In genomic region chr7:94400643-94401042, GRCh38 we compare ENCODE assay signal across 24 cellular contexts. TPM values are rescaled to one million over a fixed set of nuclear protein-coding genes. Genes with fewer than 3 reads are reported as not detected.
DNase-seq lines count a peak whose midpoint lies in the region; ATAC-seq, FAIRE-seq and TF ChIP-seq lines count a peak whose summit lies in the region.
"Had no signal": no experiment of that assay in that cellular context is flagged by ENCODE, and none has a peak within 500 bp of the region (broad histone marks: within the 10 kb centered on the region; RNA-seq: fewer than 3 reads in every experiment).

No MANE protein-coding gene starts in this region.

- no peaks in the 10 kb centered on the region for H3K9me1 ChIP-seq in endothelial cell of umbilical vein (replicated peaks; ENCODE audit: control insufficient read depth, extremely low read depth, insufficient read depth, low read length)

- TF ChIP-seq POLR2A in endothelial cell of umbilical vein (IDR thresholded peaks at IDR 0.05; ENCODE audit: low read depth, low read length) (no peak), H54 (IDR thresholded peaks at IDR 0.05; ENCODE audit: low read depth, low read length) (no peak)

- H3K9me3 ChIP-seq in PC-9 (ENCODE audit: insufficient read depth, low read depth), result no peaks in the 10 kb centered on the region
- no peaks in the 10 kb centered on the region for H3K9me3 ChIP-seq in endothelial cell of umbilical vein (replicated peaks; ENCODE audit: control insufficient read depth, insufficient read depth, low read length)
- H3K9me3 ChIP-seq: spleen had no signal

- H2AFZ ChIP-seq in PC-9, result peak overlapping the region; percentile 50; the same call in 1 of the 2 replicates
- no peak overlapping the region for H2AFZ ChIP-seq in endothelial cell of umbilical vein (ENCODE audit: low read depth, low read length)

- H3K79me2 ChIP-seq in PC-9 (ENCODE audit: low read depth), result no peaks in the 10 kb centered on the region
- H3K79me2 ChIP-seq in endothelial cell of umbilical vein (ENCODE audit: control insufficient read depth, insufficient read depth, low read length), result no peaks in the 10 kb centered on the region

- H3F3A ChIP-seq in PC-9 (ENCODE audit: insufficient read depth, low read depth), result no peaks in the 10 kb centered on the region

- BruUV-seq in PC-9 (replicated peaks; lab: Mats Ljungman, UMichigan) (no TSS peak), endothelial cell of umbilical vein (replicated peaks; lab: Mats Ljungman, UMichigan) (no TSS peak)

- no peaks in the 10 kb centered on the region for H3K27me3 Mint-ChIP-seq in nephron progenitor cell (ENCODE audit: low read depth, poor library complexity)
- H3K27me3 Mint-ChIP-seq in activated CD4-positive, alpha-beta memory T cell treated with anti-CD3 and anti-CD28 coated beads for 36 hours, result peaks cover 21% of the 10 kb centered on the region
- peaks cover 39% of the 10 kb centered on the region for H3K27me3 Mint-ChIP-seq in activated naive CD8-positive, alpha-beta T cell treated with anti-CD3 and anti-CD28 coated beads for 36 hours
- H3K27me3 Mint-ChIP-seq: activated naive CD4-positive, alpha-beta T cell treated with anti-CD3 and anti-CD28 coated beads, Interleukin-2, amount 10 ng/mL, durations not matched to agents 7 days and 5 days had no signal

- no peak overlapping the region for H3K27ac ChIP-seq in PC-9
- no peak overlapping the region for H3K27ac ChIP-seq in endothelial cell of umbilical vein (ENCODE audit: insufficient read depth, low read depth, low read length)
- H3K27ac ChIP-seq: HL-60, spleen had no signal

- peak overlapping the region; percentile 88 for H3K27ac Mint-ChIP-seq in nephron progenitor cell
- H3K27ac Mint-ChIP-seq in activated CD4-positive, alpha-beta memory T cell treated with anti-CD3 and anti-CD28 coated beads for 36 hours, result no peak overlapping the region
- no peak overlapping the region for H3K27ac Mint-ChIP-seq in activated naive CD8-positive, alpha-beta T cell treated with anti-CD3 and anti-CD28 coated beads for 36 hours
- H3K27ac Mint-ChIP-seq: activated naive CD4-positive, alpha-beta T cell treated with anti-CD3 and anti-CD28 coated beads, Interleukin-2, amount 10 ng/mL, durations not matched to agents 7 days and 5 days; B cell; stimulated activated naive CD8-positive, alpha-beta T cell treated with anti-CD3 and anti-CD28 coated beads, Interleukin-15, amount 100 ng/mL, for 72 hours had no signal

- H3K4me3 Mint-ChIP-seq in nephron progenitor cell, result no peak overlapping the region
- no peak overlapping the region for H3K4me3 Mint-ChIP-seq in activated CD4-positive, alpha-beta memory T cell treated with anti-CD3 and anti-CD28 coated beads for 36 hours
- no peak overlapping the region for H3K4me3 Mint-ChIP-seq in activated naive CD8-positive, alpha-beta T cell treated with anti-CD3 and anti-CD28 coated beads for 36 hours
- H3K4me3 Mint-ChIP-seq: activated naive CD4-positive, alpha-beta T cell treated with anti-CD3 and anti-CD28 coated beads, Interleukin-2, amount 10 ng/mL, durations not matched to agents 7 days and 5 days; B cell; stimulated activated naive CD8-positive, alpha-beta T cell treated with anti-CD3 and anti-CD28 coated beads, Interleukin-15, amount 100 ng/mL, for 72 hours had no signal

- H3K4me1 Mint-ChIP-seq in nephron progenitor cell, result peaks cover 24% of the 10 kb centered on the region
- no peaks in the 10 kb centered on the region for H3K4me1 Mint-ChIP-seq in activated CD4-positive, alpha-beta memory T cell treated with anti-CD3 and anti-CD28 coated beads for 36 hours (ENCODE audit: low read depth)
- no peaks in the 10 kb centered on the region for H3K4me1 Mint-ChIP-seq in activated naive CD8-positive, alpha-beta T cell treated with anti-CD3 and anti-CD28 coated beads for 36 hours
- H3K4me1 Mint-ChIP-seq: activated naive CD4-positive, alpha-beta T cell treated with anti-CD3 and anti-CD28 coated beads, Interleukin-2, amount 10 ng/mL, durations not matched to agents 7 days and 5 days; B cell; stimulated activated naive CD8-positive, alpha-beta T cell treated with anti-CD3 and anti-CD28 coated beads, Interleukin-15, amount 100 ng/mL, for 72 hours had no signal

- H3K4me2 ChIP-seq in PC-9 (peak overlapping the region; percentile 23; the same call in 1 of the 2 replicates), endothelial cell of umbilical vein (ENCODE audit: insufficient read depth, low read length) (peak overlapping the region; percentile 79)

- H3K4me1 ChIP-seq in PC-9 (replicated peaks; ENCODE audit: insufficient read depth), result peaks cover 9% of the 10 kb centered on the region
- peaks cover 10% of the 10 kb centered on the region for H3K4me1 ChIP-seq in endothelial cell of umbilical vein (ENCODE audit: control insufficient read depth, extremely low read depth, insufficient read depth, low read length)

- H3K9me3 Mint-ChIP-seq in nephron progenitor cell, result no peaks in the 10 kb centered on the region
- H3K9me3 Mint-ChIP-seq in activated CD4-positive, alpha-beta memory T cell treated with anti-CD3 and anti-CD28 coated beads for 36 hours, result no peaks in the 10 kb centered on the region
- H3K9me3 Mint-ChIP-seq in activated naive CD8-positive, alpha-beta T cell treated with anti-CD3 and anti-CD28 coated beads for 36 hours, result no peaks in the 10 kb centered on the region
- H3K9me3 Mint-ChIP-seq: activated naive CD4-positive, alpha-beta T cell treated with anti-CD3 and anti-CD28 coated beads, Interleukin-2, amount 10 ng/mL, durations not matched to agents 7 days and 5 days; stimulated activated naive CD8-positive, alpha-beta T cell treated with anti-CD3 and anti-CD28 coated beads, Interleukin-15, amount 100 ng/mL, for 72 hours had no signal

- CTCF ChIA-PET in PC-9 (lab: Charles Lee) (no interaction called here), endothelial cell of umbilical vein (lab: Charles Lee) (interaction anchor here (0.9 to 7.6 kb wide), 8 partner anchors 26 to 1290 kb away, joined by 3 to 100 read pairs (median 4); no protein-coding TSS in a partner anchor)
- CTCF ChIA-PET in activated CD4-positive, alpha-beta memory T cell treated with anti-CD3 and anti-CD28 coated beads for 36 hours (lab: Charles Lee), result interaction anchor here (1.2 kb wide), 1 partner anchor 500 kb away, joined by 3 read pairs; no protein-coding TSS in a partner anchor

- dilution Hi-C loops in endothelial cell of umbilical vein (cut with MboI; ENCODE audit: extremely low pct_ligation_motif_present, low sequenced_read_pairs), result no loop called here

- intact Hi-C loops in PC-9 (cut with micrococcal nuclease; ENCODE audit: unreplicated experiment) (no loop called here), endothelial cell of umbilical vein (cut with micrococcal nuclease) (no loop called here)
- intact Hi-C loops in activated CD4-positive, alpha-beta memory T cell treated with anti-CD3 and anti-CD28 coated beads for 36 hours (cut with micrococcal nuclease), result no loop called here

- peak; percentile 83 for FAIRE-seq in endothelial cell of umbilical vein (lab: Jason Lieb, UNC)
- FAIRE-seq in H54 (lab: Jason Lieb, UNC), result no peak
- FAIRE-seq: RCC 7860 had no signal

- TF ChIP-seq CTCF in AG10803 (conservative IDR thresholded peaks at IDR 0.05; ENCODE audit: low read length) (no peak), PC-9 (conservative IDR thresholded peaks at IDR 0.05) (no peak), endothelial cell of umbilical vein (IDR thresholded peaks at IDR 0.05; ENCODE audit: extremely low read depth in 1 of 2, insufficient read depth in 1 of 2, low read depth in 1 of 2, low read length in 2 of 2) (no peak), nephron progenitor cell (IDR thresholded peaks at IDR 0.05) (no peak)

- DNase-seq in AG10803 (ENCODE audit: low read depth) (peak; percentile 59), PC-9 (no peak), endothelial cell of umbilical vein (ENCODE audit: low read depth, low spot score) (peak; percentile 53), nephron progenitor cell (no peak), H54 (ENCODE audit: insufficient read length, low spot score) (no peak)
- no peak for DNase-seq in activated CD4-positive, alpha-beta memory T cell treated with anti-CD3 and anti-CD28 coated beads for 36 hours
- no peak for DNase-seq in activated naive CD8-positive, alpha-beta T cell treated with anti-CD3 and anti-CD28 coated beads for 36 hours
- DNase-seq: activated CD8-positive, alpha-beta memory T cell treated with anti-CD3 and anti-CD28 coated beads, Interleukin-2, amount 50 U/mL, for 4 hours; activated naive CD4-positive, alpha-beta T cell treated with anti-CD3 and anti-CD28 coated beads, Interleukin-2, amount 10 ng/mL, durations not matched to agents 7 days and 5 days; cerebellar nuclear complex; DMS79 treated with DMSO at 0.1 percent for 48 hours; erythroblast; Kasumi-1; mammary epithelial cell; NCI-H187; NCI-H510A treated with DMSO at 0.1 percent for 48 hours; spleen; stimulated activated naive CD8-positive, alpha-beta T cell treated with anti-CD3 and anti-CD28 coated beads, Interleukin-15, amount 100 ng/mL, for 72 hours; T-helper 1 cell had no signal

- H3K27me3 ChIP-seq in PC-9 (ENCODE audit: insufficient read depth, low read depth), result no peaks in the 10 kb centered on the region
- H3K27me3 ChIP-seq in endothelial cell of umbilical vein (ENCODE audit: control insufficient read depth in 2 of 2, insufficient read depth in 2 of 2, low read length in 2 of 2), result no peaks in the 10 kb centered on the region

- H3K36me3 ChIP-seq in PC-9 (ENCODE audit: low read depth) (no peaks in the 10 kb centered on the region), endothelial cell of umbilical vein (ENCODE audit: control insufficient read depth in 2 of 2, extremely low read depth in 1 of 2, insufficient read depth in 2 of 2, low read length in 2 of 2) (no peaks in the 10 kb centered on the region)

- H3K4me3 ChIP-seq in AG10803 (ENCODE audit: low read length) (peak overlapping the region; percentile 96), PC-9 (no peak overlapping the region), endothelial cell of umbilical vein (replicated peaks in 1 of 3; ENCODE audit: insufficient read depth in 1 of 3, low read depth in 1 of 3, low read length in 3 of 3) (no peak overlapping the region)
- H3K4me3 ChIP-seq: spleen had no signal

- H3K9me2 ChIP-seq in PC-9 (ENCODE audit: insufficient read depth), result no peaks in the 10 kb centered on the region

- no peaks in the 10 kb centered on the region for H4K20me1 ChIP-seq in PC-9 (ENCODE audit: insufficient read depth)
- no peaks in the 10 kb centered on the region for H4K20me1 ChIP-seq in endothelial cell of umbilical vein (replicated peaks; ENCODE audit: control insufficient read depth, extremely low read depth, insufficient read depth, low read length)

- H3K36me3 Mint-ChIP-seq in nephron progenitor cell (ENCODE audit: low read depth), result peaks cover 72% of the 10 kb centered on the region
- no peaks in the 10 kb centered on the region for H3K36me3 Mint-ChIP-seq in activated CD4-positive, alpha-beta memory T cell treated with anti-CD3 and anti-CD28 coated beads for 36 hours
- H3K36me3 Mint-ChIP-seq in activated naive CD8-positive, alpha-beta T cell treated with anti-CD3 and anti-CD28 coated beads for 36 hours, result no peaks in the 10 kb centered on the region
- H3K36me3 Mint-ChIP-seq: activated naive CD4-positive, alpha-beta T cell treated with anti-CD3 and anti-CD28 coated beads, Interleukin-2, amount 10 ng/mL, durations not matched to agents 7 days and 5 days had no signal

- ATAC-seq in GM18511 (IDR thresholded peaks at IDR 0.05; ENCODE audit: unreplicated experiment), result no peak
- ATAC-seq: HCT116; stimulated activated naive CD8-positive, alpha-beta T cell treated with anti-CD3 and anti-CD28 coated beads, Interleukin-15, amount 100 ng/mL, for 72 hours had no signal

- POLR2A ChIA-PET in PC-9 (lab: Charles Lee; ENCODE audit: unreplicated experiment), result interaction anchor here (0.7 kb wide), 1 partner anchor 1127 kb away, joined by 23 read pairs; no protein-coding TSS in a partner anchor
- POLR2A ChIA-PET in endothelial cell of umbilical vein (lab: Charles Lee), result no interaction called here
- POLR2A ChIA-PET in activated CD4-positive, alpha-beta memory T cell treated with anti-CD3 and anti-CD28 coated beads for 36 hours (lab: Charles Lee), result no interaction called here

- H3K9ac ChIP-seq in endothelial cell of umbilical vein (replicated peaks; ENCODE audit: extremely low read depth, insufficient read depth, low read length), result no peak overlapping the region

RNA-seq across cellular contexts. Expression of gene COL1A2, which starts 5.9 kb away (rescaled TPM):
- not detected in 2 replicates for total RNA-seq in PC-9 (2021)
- total RNA-seq in endothelial cell of umbilical vein, result 5.6 and 40.8 TPM in 2 replicates
- 26.9 and 28.9 TPM in 2 replicates for polyA plus RNA-seq in endothelial cell of umbilical vein
- polyA plus RNA-seq in endothelial cell of umbilical vein (2011; cell fraction: cytosol; rRNA removed), result 20.3 and 26.0 TPM in 2 replicates
- 45.0 and 63.2 TPM in 2 replicates for polyA plus RNA-seq in endothelial cell of umbilical vein (2011; cell fraction: nucleus; rRNA removed)
- 3.9 and 5.7 TPM in 2 replicates for polyA plus RNA-seq in endothelial cell of umbilical vein (2012)
- 31.0 and 41.5 TPM in 2 replicates for polyA minus RNA-seq in endothelial cell of umbilical vein
- polyA minus RNA-seq in endothelial cell of umbilical vein (2011; cell fraction: cytosol; rRNA and poly(A)+ RNA removed), result not detected
- polyA minus RNA-seq in endothelial cell of umbilical vein (2011; cell fraction: nucleus; rRNA and poly(A)+ RNA removed), result 17.7 and 24.1 TPM in 2 replicates
- not detected for total RNA-seq in activated CD4-positive, alpha-beta memory T cell treated with anti-CD3 and anti-CD28 coated beads for 36 hours
- total RNA-seq in activated naive CD8-positive, alpha-beta T cell treated with anti-CD3 and anti-CD28 coated beads for 36 hours, result under 1 TPM; 0.30 to 0.35 TPM

Comparison
In these comparisons a context has a peak if more than half of its experiments do, and no peak if none do; other contexts are left out.
1. DNase-seq: peak in AG10803 (single experiment) and endothelial cell of umbilical vein (single experiment); none in PC-9 (0 of 2), nephron progenitor cell (single experiment), activated CD4-positive, alpha-beta memory T cell treated with anti-CD3 and anti-CD28 coated beads for 36 hours (single experiment), activated naive CD8-positive, alpha-beta T cell treated with anti-CD3 and anti-CD28 coated beads for 36 hours (single experiment) and H54 (single experiment).